In the genomic region with DNA sequence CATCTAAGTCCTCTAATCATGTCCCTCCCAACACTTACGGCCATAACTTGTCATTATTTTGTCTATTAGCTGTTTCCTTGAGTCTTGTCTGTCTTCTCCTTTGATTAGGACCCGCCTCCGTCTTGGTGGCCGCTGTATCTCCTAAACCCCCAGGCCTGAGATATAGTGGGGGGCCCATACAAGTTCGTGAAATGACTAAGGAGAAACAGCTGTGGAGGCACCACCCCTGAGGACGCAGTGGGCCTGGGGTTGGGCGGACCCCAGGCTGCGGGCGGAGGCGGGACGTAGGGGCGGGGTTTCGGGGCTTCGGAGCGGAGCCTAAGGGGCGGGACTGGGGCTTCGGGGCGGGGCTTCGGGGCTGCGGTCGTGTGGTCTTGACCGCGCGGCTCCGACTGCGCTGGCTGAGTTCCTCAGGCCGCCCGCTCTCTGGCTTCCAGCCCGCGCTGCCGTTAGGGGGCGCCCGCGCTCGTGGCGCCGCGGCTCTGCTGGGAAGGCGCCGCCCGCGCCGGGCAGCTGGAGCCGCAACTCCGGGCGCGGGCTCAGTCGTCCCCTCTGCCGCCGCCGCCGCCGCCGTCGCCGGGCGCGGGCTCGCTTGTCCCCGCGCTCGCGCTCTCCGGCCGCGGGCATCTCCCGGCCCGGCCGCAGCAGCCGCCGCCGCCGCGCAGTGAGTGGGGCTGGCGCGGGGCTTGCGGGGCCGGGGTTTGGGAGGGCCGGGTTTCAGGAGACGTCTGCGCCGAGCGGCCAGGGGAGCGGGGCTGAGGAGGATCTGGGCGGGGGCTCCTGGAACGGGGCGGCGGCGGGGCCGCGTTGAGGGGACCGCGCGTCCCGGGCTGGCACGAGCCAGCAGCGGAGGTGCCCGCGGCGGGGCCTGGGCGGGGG, we compare ENCODE assay signal across 7 cellular contexts. TPM values are rescaled to one million over a fixed set of nuclear protein-coding genes. Genes with fewer than 3 reads are reported as not detected.
A peak's percentile ranks its signal among the peaks of the same experiment; 100 is the strongest.
DNase-seq lines count a peak whose midpoint lies in the region; ATAC-seq, FAIRE-seq and TF ChIP-seq lines count a peak whose summit lies in the region.

KCTD6 (plus strand) TSS at position 591 of the 879 bp plus-strand sequence. CDS start 6,660 bp downstream, outside the sequence.

- peak within 1 kb of the TSS; percentile 78 for H3K4me3 ChIP-seq in GM12878
- peak within 1 kb of the TSS; percentile 89 for H3K4me3 ChIP-seq in iPS DF 6.9 (ENCODE audit: low read length)
- peak within 1 kb of the TSS; percentile 72 to 90 (median 80) for H3K4me3 ChIP-seq in gastrocnemius medialis

- peak within 1 kb of the TSS; percentile 83 for H3K4me2 ChIP-seq in GM12878 (ENCODE audit: control insufficient read depth, insufficient read depth)

- TF ChIP-seq POLR2A in GM18505 (IDR thresholded peaks at IDR 0.05; ENCODE audit: borderline replicate concordance, extremely low read depth, insufficient read depth, insufficient read length) = peak; percentile 43
- TF ChIP-seq POLR2A in GM12878 (IDR thresholded peaks at IDR 0.05; ENCODE audit: low read depth, low read length) = 0 out of 2 replicates have a peak, but pooled peaks have one; percentile 25
- peak; percentile 52 to 73 for TF ChIP-seq POLR2A in gastrocnemius medialis (IDR thresholded peaks at IDR 0.05)

- peaks cover 5% of the 10 kb centered on the region for H3K4me1 ChIP-seq in GM12878 (ENCODE audit: control insufficient read depth, insufficient read depth, low read length)
- H3K4me1 ChIP-seq in iPS DF 6.9 (ENCODE audit: control insufficient read depth, insufficient read depth, low read length) = peaks cover 9% of the 10 kb centered on the region
- peaks cover 48 to 49% of the 10 kb centered on the region in 2 donors for H3K4me1 ChIP-seq in gastrocnemius medialis

- H3K9me3 ChIP-seq in GM12878 (replicated peaks; ENCODE audit: control insufficient read depth, insufficient read depth, low read length) = no peaks in the 10 kb centered on the region
- H3K9me3 ChIP-seq in iPS DF 6.9 (ENCODE audit: control insufficient read depth, insufficient read depth, low read length) = no peaks in the 10 kb centered on the region
- no peaks in the 10 kb centered on the region for H3K9me3 ChIP-seq in gastrocnemius medialis

- peaks cover 3% of the 10 kb centered on the region for H3K79me2 ChIP-seq in GM12878 (ENCODE audit: control insufficient read depth, insufficient read depth, low read length)

- under 1% methylated on average over 15 of the region's 101 CpGs for WGBS in GM12878 (ENCODE audit: insufficient coverage, insufficient replicate concordance, low lambda C conversion rate, missing lambda C conversion rate)
- WGBS in iPS DF 6.9 (ENCODE audit: insufficient coverage, insufficient read length) = no CpG with 5 or more reads among the region's 101 CpGs

- POLR2A ChIA-PET in GM12878 (lab: Charles Lee) = interaction anchor here (0.6 to 1.3 kb wide), 6 partner anchors 15 to 489 kb away, joined by 3 to 5 read pairs (median 4); no protein-coding TSS in a partner anchor

- peak within 1 kb of the TSS; percentile 83 for H3K9ac ChIP-seq in GM12878 (ENCODE audit: control insufficient read depth, insufficient read depth, low read length)

- in situ Hi-C loops in GM12878 (cut with MboI) (no loop called here), gastrocnemius medialis (cut with MboI; ENCODE audit: low sequenced_read_pairs in 4 of 4) (loop anchor here in 3 of 4 donors (5.0 to 10.0 kb wide), 3 partner anchors 157 to 187 kb away; partner anchors contain the start of genes PXK (in 2 of the 3), HTD2 (in 1 of the 3) and RPP14 (in 1 of the 3))

- CTCF ChIA-PET in GM12878 (lab: Yijun Ruan, JAX) = interaction anchor here (0.6 to 4.5 kb wide), 26 partner anchors 9 to 542 kb away, joined by 3 to 22 read pairs (median 6); partner anchors contain the start of genes HTD2, PXK and RPP14

- BruUV-seq in GM12878 (replicated peaks; lab: Mats Ljungman, UMichigan) = no TSS peak

- peaks cover 0 to 1% of the 10 kb centered on the region in 2 experiments; a peak in 3 of 4 replicates for H3K27me3 ChIP-seq in GM12878 (replicated peaks in 1 of 2; ENCODE audit: control insufficient read depth in 2 of 2, insufficient read depth in 2 of 2, low read length in 1 of 2)
- no peaks in the 10 kb centered on the region for H3K27me3 ChIP-seq in iPS DF 6.9 (ENCODE audit: control insufficient read depth, insufficient read depth, low read length)
- no peaks in the 10 kb centered on the region for H3K27me3 ChIP-seq in gastrocnemius medialis

- DNase-seq in NCI-H2029 (lab: John Stamatoyannopoulos, UW) (peak; percentile 64), T1000 (lab: John Stamatoyannopoulos, UW) (peak; percentile 91), GM12878 (ENCODE audit: low read depth, low spot score) (peak; percentile 57), iPS DF 6.9 (ENCODE audit: low read depth, low spot score) (peak; percentile 76), gastrocnemius medialis (peak; percentile 86 to 89)

- no peak within 1 kb of the TSS for H3K27ac ChIP-seq in GM12878 (ENCODE audit: control insufficient read depth, insufficient read depth)
- no peak within 1 kb of the TSS for H3K27ac ChIP-seq in iPS DF 6.9 (ENCODE audit: low read length)
- peak within 1 kb of the TSS; percentile 82 to 91 (median 85) for H3K27ac ChIP-seq in gastrocnemius medialis

- H2AFZ ChIP-seq in GM12878 (ENCODE audit: control insufficient read depth, low read depth, low read length) = peak within 1 kb of the TSS; percentile 85

- peak in 1 of 2 experiments; percentile 40; a peak in 1 of 4 replicates for TF ChIP-seq EP300 in GM12878 (IDR thresholded peaks at IDR 0.05; ENCODE audit: borderline replicate concordance in 1 of 2, control insufficient read depth in 1 of 2, low read depth in 2 of 2, low read length in 2 of 2)

- FAIRE-seq in GM12878 (lab: Jason Lieb, UNC) = peak; percentile 61

- ATAC-seq in GM18505 (IDR thresholded peaks at IDR 0.05; ENCODE audit: unreplicated experiment) (peak; percentile 93), HG02970 (IDR thresholded peaks at IDR 0.05; ENCODE audit: low FRiP score, unreplicated experiment) (peak; percentile 95), GM12878 (peak; percentile 97), gastrocnemius medialis (peak; percentile 88 to 90)

- SMC1A ChIA-PET in GM12878 (lab: Charles Lee; ENCODE audit: uncharacterized antibody, unreplicated experiment) = interaction anchor here (0.8 to 3.6 kb wide), 13 partner anchors 10 to 184 kb away, joined by 3 to 22 read pairs (median 4); partner anchors contain the start of genes HTD2 and RPP14

- TF ChIP-seq CTCF in GM12878 (IDR thresholded peaks at IDR 0.05 in 2 of 3, conservative IDR thresholded peaks at IDR 0.05 in 1 of 3; ENCODE audit: control insufficient read depth in 2 of 3, extremely low read depth in 1 of 3, insufficient read depth in 1 of 3, low read depth in 3 of 3, low read length in 3 of 3) (peak; percentile 62 to 93 (median 78); a peak in 5 of 6 replicates), gastrocnemius medialis (IDR thresholded peaks at IDR 0.05 in 4 of 5, conservative IDR thresholded peaks at IDR 0.05 in 1 of 5) (peak; percentile 60 to 82 (median 78))

- H4K20me1 ChIP-seq in GM12878 (ENCODE audit: control insufficient read depth, insufficient read depth) = no peaks in the 10 kb centered on the region

- intact Hi-C loops in GM12878 (cut with micrococcal nuclease; ENCODE audit: unreplicated experiment) = loop anchor here (1.0 to 2.0 kb wide), 3 partner anchors 41 to 185 kb away; partner anchors contain the start of genes HTD2, PXK and RPP14
- intact Hi-C loops in gastrocnemius medialis (cut with DNase I; ENCODE audit: low total_unique reads) = loop anchor here (1.0 to 5.0 kb wide), 6 partner anchors 28 to 254 kb away; partner anchors contain the start of genes ABHD6, HTD2, PDHB and PXK

- peak; percentile 59 for TF ChIP-seq RAD21 in GM12878 (IDR thresholded peaks at IDR 0.05; ENCODE audit: insufficient read depth, low read depth, low read length)

- RAD21 ChIA-PET in GM12878 (lab: Charles Lee; ENCODE audit: unreplicated experiment) = interaction anchor here (1.0 to 4.0 kb wide), 9 partner anchors 19 to 185 kb away, joined by 3 to 25 read pairs (median 4); partner anchors contain the start of genes HTD2 and RPP14

- H3K36me3 ChIP-seq in GM12878 (ENCODE audit: control insufficient read depth in 2 of 2, insufficient read depth in 2 of 2, low read length in 1 of 2) = no peaks in the 10 kb centered on the region
- no peaks in the 10 kb centered on the region for H3K36me3 ChIP-seq in iPS DF 6.9 (ENCODE audit: control insufficient read depth, insufficient read depth, low read length)
- H3K36me3 ChIP-seq in gastrocnemius medialis = no peaks in the 10 kb centered on the region

TF ChIP-seq in GM12878, 131 proteins besides CTCF, POLR2A, EP300 and RAD21 (continues in another document):
- TF ChIP-seq HCFC1 (IDR thresholded peaks at IDR 0.05; ENCODE audit: low read length) (peak; percentile 18; the same call in 1 of the 2 replicates), MEF2A (IDR thresholded peaks at IDR 0.05; ENCODE audit: insufficient read depth, low read depth, low read length) (0 out of 2 replicates have a peak, but pooled peaks have one; percentile 14), SMARCA5 (IDR thresholded peaks at IDR 0.05) (peak; percentile 93), RB1 (IDR thresholded peaks at IDR 0.05; ENCODE audit: borderline replicate concordance) (peak; percentile 85; the same call in 1 of the 2 replicates), SUPT20H (IDR thresholded peaks at IDR 0.05; ENCODE audit: borderline replicate concordance, control insufficient read depth, low read depth, low read length) (no peak), RUNX3 (IDR thresholded peaks at IDR 0.05; ENCODE audit: low read length) (peak; percentile 72), SMC3 (IDR thresholded peaks at IDR 0.05; ENCODE audit: borderline replicate concordance, low read length) (peak; percentile 50)

RNA-seq across cellular contexts. Expression of gene KCTD6, which starts in this region (rescaled TPM):
- total RNA-seq in GM12878 (2013; cell fraction: nucleolus; rRNA removed) = 14.7 and 18.0 TPM in 2 replicates
- 6.7 and 8.8 TPM in 2 replicates for total RNA-seq in GM12878 (2014; rRNA removed)
- total RNA-seq in GM12878 (2014; rRNA removed; fragmentation: Illumina TruSeq; extraction: Trizol) = 9.0 and 10.6 TPM in 2 replicates
- total RNA-seq in GM12878 (2021) = 5.2 and 5.8 TPM in 2 replicates
- polyA plus RNA-seq in GM12878 (2011; ENCODE audit: low read depth) = 2.3 TPM
- polyA plus RNA-seq in GM12878 (2011; rRNA removed) = 10.3 and 12.0 TPM in 2 replicates
- polyA plus RNA-seq in GM12878 (2011; cell fraction: cytosol; rRNA removed) = 4.8 and 6.5 TPM in 2 replicates
- 5.1 and 6.1 TPM in 2 replicates for polyA plus RNA-seq in GM12878 (2011; cell fraction: nucleus; rRNA removed)
- polyA plus RNA-seq in GM12878 (2012) = 2.2 and 3.3 TPM in 2 replicates
- polyA plus RNA-seq in GM12878 (2014; fragmentation: Illumina TruSeq; extraction: Trizol) = 10.7 and 13.1 TPM in 2 replicates
- 1 to 10 TPM; 9.1 to 9.4 TPM for polyA plus RNA-seq in GM12878 (2014; fragmentation: Nextera tagmentation; extraction: Ambion mirVana)
- polyA plus RNA-seq in GM12878 (2014; rRNA removed) = 7.5 and 8.2 TPM in 2 replicates
- polyA plus RNA-seq in GM12878 (2016; fragmentation: Nextera tagmentation; extraction: Ambion mirVana) = 1 to 10 TPM; 6.1 to 8.4 TPM
- polyA minus RNA-seq in GM12878 (2011; rRNA and poly(A)+ RNA removed) = 5.5 and 6.1 TPM in 2 replicates
- 2.1 and 2.5 TPM in 2 replicates for polyA minus RNA-seq in GM12878 (2011; cell fraction: cytosol; rRNA and poly(A)+ RNA removed)
- polyA minus RNA-seq in GM12878 (2011; cell fraction: nucleus; rRNA and poly(A)+ RNA removed) = 5.7 and 11.7 TPM in 2 replicates
- total RNA-seq in gastrocnemius medialis = 1 to 10 TPM; 4.3 to 8.3 (median 5.8) TPM

Comparison
In these comparisons a context has a peak if more than half of its experiments do, and no peak if none do; other contexts are left out.
1. H3K27ac ChIP-seq: peak in gastrocnemius medialis (4 of 4); none in GM12878 (single experiment) and iPS DF 6.9 (single experiment).
2. Peak in every context shown above with its lines, with median percentiles within 50 percentile points of each other: ATAC-seq, POLR2A ChIP-seq, DNase-seq and H3K4me3 ChIP-seq.